12 cellular contexts compared by ENCODE assay signal in the genomic region with DNA sequence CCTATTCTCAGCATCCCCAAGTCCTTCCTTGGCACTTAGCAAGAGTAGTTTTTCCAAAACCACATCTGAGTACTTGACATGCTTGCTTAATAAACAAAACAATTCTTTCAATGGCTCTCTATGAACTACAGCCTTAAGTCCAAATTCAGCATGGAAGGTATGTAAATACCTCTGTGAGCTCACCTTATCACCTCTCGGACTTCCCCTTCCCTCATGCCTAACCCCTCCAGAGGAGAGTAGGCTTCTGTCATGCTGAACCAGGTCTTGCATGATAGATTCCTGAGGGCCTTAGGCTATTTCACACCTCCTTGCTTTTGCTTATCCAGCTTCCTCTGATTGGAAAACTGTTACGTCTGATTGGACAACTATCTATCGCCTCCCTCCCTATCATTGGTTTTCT.
"Had no signal": no experiment of that assay in that cellular context is flagged by ENCODE, and none has a peak within 500 bp of the region (broad histone marks: within the 10 kb centered on the region; RNA-seq: fewer than 3 reads in every experiment).

No MANE protein-coding gene starts in this region.

- H3K27me3 ChIP-seq: ascending aorta, dorsolateral prefrontal cortex, esophagus squamous epithelium, heart left ventricle, neutrophil, tibial artery had no signal

- H3K4me3 ChIP-seq: ascending aorta, dorsolateral prefrontal cortex, esophagus squamous epithelium, heart left ventricle, tibial artery had no signal

- DNase-seq: activated CD4-positive, alpha-beta memory T cell treated with anti-CD3 and anti-CD28 coated beads for 36 hours; activated CD8-positive, alpha-beta memory T cell treated with anti-CD3 and anti-CD28 coated beads, Interleukin-2, amount 50 U/mL, for 4 hours; dorsolateral prefrontal cortex; esophagus squamous epithelium; foreskin fibroblast; heart left ventricle; naive B cell; small intestine; tibial artery had no signal

- H3K9me3 ChIP-seq: ascending aorta, esophagus squamous epithelium, heart left ventricle, neutrophil, tibial artery had no signal

- H3K27ac Mint-ChIP-seq: activated CD4-positive, alpha-beta memory T cell treated with anti-CD3 and anti-CD28 coated beads for 36 hours had no signal

- H3K9me3 Mint-ChIP-seq: activated CD4-positive, alpha-beta memory T cell treated with anti-CD3 and anti-CD28 coated beads for 36 hours had no signal

- H3K27me3 Mint-ChIP-seq: activated CD4-positive, alpha-beta memory T cell treated with anti-CD3 and anti-CD28 coated beads for 36 hours had no signal

- H3K36me3 ChIP-seq: ascending aorta, esophagus squamous epithelium, heart left ventricle, neutrophil, tibial artery had no signal

- FAIRE-seq: keratinocyte, small intestine had no signal

- ATAC-seq: heart left ventricle had no signal

- H3K4me1 ChIP-seq: ascending aorta, heart left ventricle, tibial artery had no signal

- H3K4me3 Mint-ChIP-seq: activated CD4-positive, alpha-beta memory T cell treated with anti-CD3 and anti-CD28 coated beads for 36 hours; naive B cell had no signal

- H3K27ac ChIP-seq: ascending aorta, heart left ventricle, neutrophil, tibial artery had no signal

- H3K36me3 Mint-ChIP-seq: activated CD4-positive, alpha-beta memory T cell treated with anti-CD3 and anti-CD28 coated beads for 36 hours; naive B cell had no signal
